ENCODE assay signal across 8 cellular contexts in genomic region chr7:45923290-45923689, GRCh38. TPM values are rescaled to one million over a fixed set of nuclear protein-coding genes. Genes with fewer than 3 reads are reported as not detected.
DNase-seq lines count a peak whose midpoint lies in the region; ATAC-seq and TF ChIP-seq lines count a peak whose summit lies in the region.

No MANE protein-coding gene starts in this region.

- WGBS in smooth muscle cell (ENCODE audit: low lambda C conversion rate): 7% methylated on average over 9 of the region's 9 CpGs

- peak overlapping the region; percentile 89 for H2AFZ ChIP-seq in smooth muscle cell (ENCODE audit: low read depth)

- ATAC-seq in HG03108 (IDR thresholded peaks at IDR 0.05; ENCODE audit: unreplicated experiment): no peak

- H3K4me1 ChIP-seq in iPS-20b (ENCODE audit: insufficient read depth, low read length) (peaks cover 26% of the 10 kb centered on the region; the same call in 1 of the 2 replicates), smooth muscle cell (ENCODE audit: low read depth) (peaks cover 23% of the 10 kb centered on the region)

- H3K27me3 ChIP-seq in iPS-20b (ENCODE audit: insufficient read depth, low read length) (peaks cover 61% of the 10 kb centered on the region), smooth muscle cell (ENCODE audit: low read depth) (no peaks in the 10 kb centered on the region)

- TF ChIP-seq CTCF in brain (conservative IDR thresholded peaks at IDR 0.05) (peak; percentile 91 to 97), smooth muscle cell (IDR thresholded peaks at IDR 0.05; ENCODE audit: borderline replicate concordance, insufficient read depth, poor library complexity, severe bottlenecking) (peak; percentile 96)

- peaks cover 29% of the 10 kb centered on the region for H3F3A ChIP-seq in smooth muscle cell (ENCODE audit: low read depth)

- peak overlapping the region in 2 of 5 experiments; percentile 16 to 17 for H3K27ac Mint-ChIP-seq in brain

- peaks cover 3% of the 10 kb centered on the region; the same call in 1 of the 2 replicates for H3K9me3 ChIP-seq in iPS-20b (ENCODE audit: insufficient read depth, low read depth, low read length)
- no peaks in the 10 kb centered on the region for H3K9me3 ChIP-seq in smooth muscle cell (replicated peaks; ENCODE audit: low read depth)

- no peaks in the 10 kb centered on the region for H3K36me3 Mint-ChIP-seq in brain

- H3K9ac ChIP-seq in iPS-20b (ENCODE audit: low read depth, low read length) (peak overlapping the region; percentile 4; the same call in 1 of the 2 replicates), smooth muscle cell (ENCODE audit: low read depth) (no peak overlapping the region)

- H3K27ac ChIP-seq in iPS-20b (ENCODE audit: low read length) (no peak overlapping the region), smooth muscle cell (ENCODE audit: low read depth) (peak overlapping the region; percentile 95)

- no peaks in the 10 kb centered on the region for H3K36me3 ChIP-seq in iPS-20b (ENCODE audit: insufficient read depth, low read depth, low read length)
- H3K36me3 ChIP-seq in smooth muscle cell (ENCODE audit: low read depth): no peaks in the 10 kb centered on the region

- H4K20me1 ChIP-seq in smooth muscle cell (ENCODE audit: low read depth): peaks cover 24% of the 10 kb centered on the region

- peak overlapping the region; percentile 86 to 88 (median 86) for H3K4me3 Mint-ChIP-seq in brain

- H3K9me3 Mint-ChIP-seq in brain: no peaks in the 10 kb centered on the region

- H3K27me3 Mint-ChIP-seq in brain: peaks cover 60% of the 10 kb centered on the region

- H3K4me3 ChIP-seq in iPS-20b (ENCODE audit: low read length) (peak overlapping the region; percentile 75), smooth muscle cell (peak overlapping the region; percentile 70)

- peaks cover 25% of the 10 kb centered on the region for H3K79me2 ChIP-seq in smooth muscle cell (ENCODE audit: low read depth)

- DNase-seq in NCI-H524 (lab: John Stamatoyannopoulos, UW) (peak; percentile 15 to 56), NCI-H524 treated with DMSO at 0.1 percent for 48 hours (lab: John Stamatoyannopoulos, UW) (no peak), LHCN-M2 (ENCODE audit: low read depth) (peak; percentile 71), SKM-1 (lab: John Stamatoyannopoulos, UW; ENCODE audit: unreplicated experiment) (peak; percentile 14), smooth muscle cell (lab: John Stamatoyannopoulos, UW; ENCODE audit: unreplicated experiment) (peak; percentile 34)

- peak overlapping the region; percentile 95 for H3K4me2 ChIP-seq in smooth muscle cell

- peaks cover 35% of the 10 kb centered on the region for H3K4me1 Mint-ChIP-seq in brain

RNA-seq across cellular contexts. Expression of gene IGFBP3, which starts 2.2 kb away (rescaled TPM):
- total RNA-seq in LHCN-M2 (2014; rRNA removed): 14.0 and 31.9 TPM in 2 replicates
- polyA plus RNA-seq in LHCN-M2 (2012): 150 TPM
- 39.9 TPM for polyA plus RNA-seq in brain (ENCODE audit: insufficient read depth, low read depth, low replicate concordance)
- total RNA-seq in smooth muscle cell: 4,025 and 5,098 TPM in 2 replicates
- polyA plus RNA-seq in smooth muscle cell: 1,776 and 1,956 TPM in 2 replicates

RNA-seq across cellular contexts. Expression of gene IGFBP1, which starts 35.0 kb away (rescaled TPM):
- 0.23 and 1.2 TPM in 2 replicates for total RNA-seq in LHCN-M2 (2014; rRNA removed)
- 0.61 TPM for polyA plus RNA-seq in LHCN-M2 (2012)
- 0.81 TPM for polyA plus RNA-seq in brain (ENCODE audit: insufficient read depth, low read depth, low replicate concordance)
- not detected in 2 replicates for total RNA-seq in smooth muscle cell
- 0.31 TPM in 1 of 2 replicates, not detected in the other for polyA plus RNA-seq in smooth muscle cell

RNA-seq across cellular contexts. Expression of gene CCDC201, which starts 50.4 kb away (rescaled TPM):
- total RNA-seq in LHCN-M2 (2014; rRNA removed) (not detected in 2 replicates), smooth muscle cell (not detected in 2 replicates)
- not detected for polyA plus RNA-seq in LHCN-M2 (2012)
- polyA plus RNA-seq in brain (ENCODE audit: insufficient read depth, low read depth, low replicate concordance) (not detected), smooth muscle cell (not detected in 2 replicates)

Comparison
In these comparisons a context has a peak if more than half of its experiments do, and no peak if none do; other contexts are left out.
1. RNA of gene IGFBP3, which starts 2.2 kb away (total RNA-seq): 4,025 to 5,098 TPM in smooth muscle cell; 14.0 to 31.9 TPM in LHCN-M2; every median in the first group is over 100 times any median in the second.